13 cellular contexts compared by ENCODE assay signal in the genomic region with DNA sequence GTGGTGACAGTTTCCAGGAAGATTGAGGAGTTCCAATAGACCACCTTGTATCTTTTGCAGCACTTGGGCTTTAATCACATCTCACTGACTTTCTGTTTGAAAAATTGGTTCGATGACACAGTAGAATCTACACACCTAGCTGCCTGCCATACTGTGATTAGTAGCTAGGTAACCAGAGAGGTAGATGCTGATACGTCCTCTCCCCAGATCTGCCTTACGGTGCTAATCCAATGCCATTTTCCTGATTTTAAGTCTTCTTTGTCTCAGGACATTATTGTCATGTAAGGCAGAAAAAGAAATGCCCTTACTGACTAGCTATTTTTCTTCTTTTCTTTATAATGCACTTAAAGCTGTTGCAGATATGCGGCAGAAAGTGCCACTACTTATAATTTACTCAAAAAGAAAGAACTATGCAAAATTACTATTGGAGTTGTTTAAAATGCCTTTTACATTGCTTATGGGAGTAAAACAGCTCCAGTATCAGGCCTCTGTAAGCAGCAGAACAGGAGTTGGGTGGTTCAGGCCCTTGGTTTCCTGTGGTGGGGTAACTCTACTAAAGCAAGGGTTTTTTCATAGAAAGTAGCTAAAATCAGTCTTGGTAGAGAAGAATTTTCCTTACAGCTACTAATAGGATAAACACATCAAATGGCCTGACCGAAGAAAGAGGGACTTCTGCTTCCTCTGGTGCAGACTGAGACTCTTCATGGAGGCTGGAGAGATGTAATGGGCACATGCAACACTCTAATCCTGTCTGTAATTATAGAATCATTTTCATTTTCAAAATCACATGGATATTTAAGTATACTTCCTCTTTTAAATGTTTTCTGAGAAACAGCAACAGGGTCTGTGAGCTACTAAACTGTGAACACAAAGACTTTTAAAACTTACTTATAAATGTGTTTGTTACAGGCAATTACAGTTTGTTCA.
DNase-seq lines count a peak whose midpoint lies in the region; ATAC-seq and FAIRE-seq lines count a peak whose summit lies in the region.
"Had no signal": no experiment of that assay in that cellular context is flagged by ENCODE, and none has a peak within 500 bp of the region (broad histone marks: within the 10 kb centered on the region; RNA-seq: fewer than 3 reads in every experiment).

No MANE protein-coding gene starts in this region.

- peaks cover 7 to 30% (median 19%) of the 10 kb centered on the region in 11 experiments; a peak in 16 of 22 replicates for H3K36me3 ChIP-seq in BLaER1 treated with 17β-estradiol and CSF1 and Interleukin-3, amounts not matched to agents 10 nM and 100 nM
- H3K36me3 ChIP-seq in effector memory CD4-positive, alpha-beta T cell (ENCODE audit: control insufficient read depth, insufficient read depth, low read length), result no peaks in the 10 kb centered on the region

- ATAC-seq in GM19397 (IDR thresholded peaks at IDR 0.05; ENCODE audit: unreplicated experiment), result peak; percentile 47
- peak; percentile 82 for ATAC-seq in HG03354 (IDR thresholded peaks at IDR 0.05; ENCODE audit: poor library complexity, severe bottlenecking, unreplicated experiment)
- ATAC-seq in activated CD8-positive, alpha-beta T cell treated with anti-CD3 and anti-CD28 coated beads, Interleukin-2, amount 10 ng/mL, durations not matched to agents 7 days and 5 days, result peak; percentile 68
- no peak for ATAC-seq in Right ventricle myocardium inferior
- ATAC-seq: foreskin keratinocyte, psoas muscle had no signal

- no peaks in the 10 kb centered on the region for H3K9me3 Mint-ChIP-seq in activated CD8-positive, alpha-beta T cell treated with anti-CD3 and anti-CD28 coated beads, Interleukin-2, amount 10 ng/mL, durations not matched to agents 7 days and 5 days (ENCODE audit: insufficient read depth)
- H3K9me3 Mint-ChIP-seq: CD8-positive, alpha-beta memory T cell; HFFc6 had no signal

- peak overlapping the region; percentile 87 for H3K27ac Mint-ChIP-seq in activated CD8-positive, alpha-beta T cell treated with anti-CD3 and anti-CD28 coated beads, Interleukin-2, amount 10 ng/mL, durations not matched to agents 7 days and 5 days
- H3K27ac Mint-ChIP-seq: HFFc6 had no signal

- no peaks in the 10 kb centered on the region for H3K27me3 Mint-ChIP-seq in activated CD8-positive, alpha-beta T cell treated with anti-CD3 and anti-CD28 coated beads, Interleukin-2, amount 10 ng/mL, durations not matched to agents 7 days and 5 days (ENCODE audit: low read depth)
- H3K27me3 Mint-ChIP-seq: CD8-positive, alpha-beta memory T cell had no signal

- H3K4me1 Mint-ChIP-seq in activated CD8-positive, alpha-beta T cell treated with anti-CD3 and anti-CD28 coated beads, Interleukin-2, amount 10 ng/mL, durations not matched to agents 7 days and 5 days (ENCODE audit: low read depth), result peaks cover 30% of the 10 kb centered on the region

- H3K27ac ChIP-seq in BLaER1 treated with 17β-estradiol and CSF1 and Interleukin-3, amounts not matched to agents 10 nM and 100 nM, result peak overlapping the region in 10 of 11 experiments; percentile 8 to 76 (median 57); a peak in 17 of 22 replicates
- H3K27ac ChIP-seq in effector memory CD4-positive, alpha-beta T cell (ENCODE audit: insufficient read depth, low read length, poor library complexity, severe bottlenecking), result no peak overlapping the region
- H3K27ac ChIP-seq: foreskin keratinocyte, psoas muscle had no signal

- H3K4me3 ChIP-seq in BLaER1 treated with 17β-estradiol and CSF1 and Interleukin-3, amounts not matched to agents 10 nM and 100 nM, result no peak overlapping the region
- no peak overlapping the region for H3K4me3 ChIP-seq in effector memory CD4-positive, alpha-beta T cell (ENCODE audit: insufficient read depth, low read depth, low read length, poor library complexity, severe bottlenecking)
- H3K4me3 ChIP-seq: psoas muscle had no signal

- POLR2A ChIA-PET in activated CD8-positive, alpha-beta T cell treated with anti-CD3 and anti-CD28 coated beads, Interleukin-2, amount 10 ng/mL, durations not matched to agents 7 days and 5 days (lab: Charles Lee), result interaction anchor here (0.7 to 1.4 kb wide), 3 partner anchors 8 to 300 kb away, joined by 3 to 6 read pairs (median 3); a partner anchor contains a TSS

- FAIRE-seq in HTR-8/SVneo (lab: Jason Lieb, UNC), result no peak

- intact Hi-C loops in Right ventricle myocardium inferior (cut with DNase I), result no loop called here

- peak overlapping the region in 8 of 11 experiments; percentile 17 to 46 (median 30); a peak in 10 of 22 replicates for H3K9ac ChIP-seq in BLaER1 treated with 17β-estradiol and CSF1 and Interleukin-3, amounts not matched to agents 10 nM and 100 nM

- H4K20me1 ChIP-seq in BLaER1 treated with 17β-estradiol and CSF1 and Interleukin-3, amounts not matched to agents 10 nM and 100 nM, result peaks cover 0 to 18% (median 0%) of the 10 kb centered on the region in 11 experiments; a peak in 2 of 22 replicates

- peaks cover 12% of the 10 kb centered on the region for H3K36me3 Mint-ChIP-seq in activated CD8-positive, alpha-beta T cell treated with anti-CD3 and anti-CD28 coated beads, Interleukin-2, amount 10 ng/mL, durations not matched to agents 7 days and 5 days (ENCODE audit: low read depth)

- H3K4me1 ChIP-seq in BLaER1 treated with 17β-estradiol and CSF1 and Interleukin-3, amounts not matched to agents 10 nM and 100 nM, result peaks cover 25 to 51% (median 44%) of the 10 kb centered on the region in 10 experiments
- no peaks in the 10 kb centered on the region for H3K4me1 ChIP-seq in effector memory CD4-positive, alpha-beta T cell (ENCODE audit: control insufficient read depth, insufficient read depth, low read length, poor library complexity, severe bottlenecking)
- H3K4me1 ChIP-seq: foreskin keratinocyte, psoas muscle had no signal

- peak overlapping the region; percentile 39 to 87 (median 70) for H3K4me2 ChIP-seq in BLaER1 treated with 17β-estradiol and CSF1 and Interleukin-3, amounts not matched to agents 10 nM and 100 nM

- peak; percentile 26 for DNase-seq in activated CD8-positive, alpha-beta T cell treated with anti-CD3 and anti-CD28 coated beads, Interleukin-2, amount 10 ng/mL, durations not matched to agents 7 days and 5 days
- DNase-seq in effector memory CD4-positive, alpha-beta T cell, result no peak
- DNase-seq in NCI-H526 treated with DMSO at 0.1 percent for 48 hours (lab: John Stamatoyannopoulos, UW) (no peak), Right ventricle myocardium inferior (ENCODE audit: missing footprints) (no peak), HTR-8/SVneo (ENCODE audit: insufficient read length, low spot score) (no peak)
- DNase-seq: activated naive CD4-positive, alpha-beta T cell treated with Interleukin-2 at 50 U/mL for 16 hours; CD8-positive, alpha-beta memory T cell; foreskin keratinocyte; HFFc6; psoas muscle had no signal

- CTCF ChIA-PET in activated CD8-positive, alpha-beta T cell treated with anti-CD3 and anti-CD28 coated beads, Interleukin-2, amount 10 ng/mL, durations not matched to agents 7 days and 5 days (lab: Charles Lee), result interaction anchor here (1.0 to 2.4 kb wide), 8 partner anchors 8 to 122 kb away, joined by 3 to 16 read pairs (median 4); no protein-coding TSS in a partner anchor

- no peaks in the 10 kb centered on the region for H3K27me3 ChIP-seq in BLaER1 treated with 17β-estradiol and CSF1 and Interleukin-3, amounts not matched to agents 10 nM and 100 nM
- no peaks in the 10 kb centered on the region for H3K27me3 ChIP-seq in effector memory CD4-positive, alpha-beta T cell (replicated peaks; ENCODE audit: control insufficient read depth, insufficient read depth, low read length, poor library complexity, severe bottlenecking)
- H3K27me3 ChIP-seq: foreskin keratinocyte had no signal

- peaks cover 0 to 6% (median 0%) of the 10 kb centered on the region in 11 experiments; a peak in 4 of 22 replicates for H3K9me3 ChIP-seq in BLaER1 treated with 17β-estradiol and CSF1 and Interleukin-3, amounts not matched to agents 10 nM and 100 nM (replicated peaks in 1 of 11)
- H3K9me3 ChIP-seq in effector memory CD4-positive, alpha-beta T cell (ENCODE audit: control insufficient read depth, low read length), result no peaks in the 10 kb centered on the region
- H3K9me3 ChIP-seq: psoas muscle had no signal

- H3K4me3 Mint-ChIP-seq in activated CD8-positive, alpha-beta T cell treated with anti-CD3 and anti-CD28 coated beads, Interleukin-2, amount 10 ng/mL, durations not matched to agents 7 days and 5 days, result peak overlapping the region; percentile 42
- H3K4me3 Mint-ChIP-seq: CD8-positive, alpha-beta memory T cell; HFFc6 had no signal
